2 cellular contexts compared by ENCODE assay signal in the genomic region with DNA sequence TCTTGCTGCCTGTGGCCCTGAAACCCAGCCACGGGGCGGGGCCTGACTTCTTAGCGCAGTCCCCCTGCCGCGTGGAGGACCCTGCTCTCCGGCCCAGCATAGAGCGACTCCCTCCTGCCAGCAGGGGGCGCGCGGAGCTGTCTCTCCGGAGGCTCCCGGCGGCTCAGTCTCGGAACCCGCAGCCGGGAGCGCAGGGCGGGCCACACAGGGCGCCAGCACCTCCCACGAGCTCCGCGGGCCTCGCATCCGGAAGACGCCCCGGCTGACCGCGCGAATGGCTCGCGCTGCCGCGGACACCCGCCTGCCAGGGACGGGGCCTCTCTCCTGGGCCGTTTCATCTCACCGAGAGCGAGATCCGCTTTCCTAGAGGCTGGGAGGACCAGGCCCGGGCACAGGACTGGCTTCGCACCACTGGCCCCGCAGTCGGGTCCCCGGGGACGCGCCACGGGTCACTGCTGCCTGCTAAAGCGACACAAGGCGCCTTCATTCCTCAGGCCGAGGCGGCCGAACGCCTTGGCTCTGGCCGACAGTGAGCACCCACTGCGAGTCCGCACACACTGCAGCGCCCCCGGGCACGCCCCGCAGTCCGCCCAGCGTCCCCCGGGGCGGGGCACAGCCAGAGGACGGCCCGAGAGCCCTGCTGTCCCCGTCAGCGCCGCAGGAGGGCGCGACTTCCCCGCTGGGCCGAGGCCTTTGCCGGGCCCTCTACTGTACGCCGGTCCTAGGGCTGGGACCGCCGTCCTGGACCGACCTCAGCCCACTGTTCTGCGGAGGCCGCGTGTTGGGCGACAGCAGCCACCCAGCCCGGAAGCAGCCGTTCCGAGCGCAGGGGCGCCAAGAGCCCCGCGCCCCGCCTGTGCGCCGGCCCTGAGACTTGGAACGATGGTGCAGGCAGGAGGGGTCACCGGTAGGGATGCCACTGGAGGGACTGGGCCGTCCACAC.
TF ChIP-seq lines count a peak whose summit lies in the region.

No MANE protein-coding gene starts in this region.

TF ChIP-seq in HCT116, 20 proteins besides CTCF, POLR2A, EP300 and RAD21:
- TF ChIP-seq, protein P1, sequence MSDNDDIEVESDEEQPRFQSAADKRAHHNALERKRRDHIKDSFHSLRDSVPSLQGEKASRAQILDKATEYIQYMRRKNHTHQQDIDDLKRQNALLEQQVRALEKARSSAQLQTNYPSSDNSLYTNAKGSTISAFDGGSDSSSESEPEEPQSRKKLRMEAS (IDR thresholded peaks at IDR 0.05) = peak; percentile 77
- TF ChIP-seq EGR1 (IDR thresholded peaks at IDR 0.05; ENCODE audit: low read depth) (peak; percentile 22; the same call in 1 of the 2 replicates), TCF7L2 (IDR thresholded peaks at IDR 0.05; ENCODE audit: borderline replicate concordance, extremely low read depth, insufficient read depth, insufficient read length) (peak; percentile 55), CEBPB (IDR thresholded peaks at IDR 0.05; ENCODE audit: low read depth) (no peak), EZH2 (IDR thresholded peaks at IDR 0.05) (no peak), ATF3 (IDR thresholded peaks at IDR 0.05) (no peak), JUND (IDR thresholded peaks at IDR 0.05) (no peak), SIN3A (IDR thresholded peaks at IDR 0.05; ENCODE audit: low read depth) (no peak), ZFX (IDR thresholded peaks at IDR 0.05) (peak; percentile 82), YY1 (IDR thresholded peaks at IDR 0.05; ENCODE audit: extremely low read depth, insufficient replicate concordance, low read depth, low read length) (no peak)
- TF ChIP-seq, protein P2, sequence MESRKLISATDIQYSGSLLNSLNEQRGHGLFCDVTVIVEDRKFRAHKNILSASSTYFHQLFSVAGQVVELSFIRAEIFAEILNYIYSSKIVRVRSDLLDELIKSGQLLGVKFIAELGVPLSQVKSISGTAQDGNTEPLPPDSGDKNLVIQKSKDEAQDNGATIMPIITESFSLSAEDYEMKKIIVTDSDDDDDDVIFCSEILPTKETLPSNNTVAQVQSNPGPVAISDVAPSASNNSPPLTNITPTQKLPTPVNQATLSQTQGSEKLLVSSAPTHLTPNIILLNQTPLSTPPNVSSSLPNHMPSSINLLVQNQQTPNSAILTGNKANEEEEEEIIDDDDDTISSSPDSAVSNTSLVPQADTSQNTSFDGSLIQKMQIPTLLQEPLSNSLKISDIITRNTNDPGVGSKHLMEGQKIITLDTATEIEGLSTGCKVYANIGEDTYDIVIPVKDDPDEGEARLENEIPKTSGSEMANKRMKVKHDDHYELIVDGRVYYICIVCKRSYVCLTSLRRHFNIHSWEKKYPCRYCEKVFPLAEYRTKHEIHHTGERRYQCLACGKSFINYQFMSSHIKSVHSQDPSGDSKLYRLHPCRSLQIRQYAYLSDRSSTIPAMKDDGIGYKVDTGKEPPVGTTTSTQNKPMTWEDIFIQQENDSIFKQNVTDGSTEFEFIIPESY (IDR thresholded peaks at IDR 0.05; ENCODE audit: extremely low read depth, insufficient replicate concordance, low read length) = no peak

TF ChIP-seq in SK-N-SH treated with all-trans-retinoic acid at 6 μM for 48 hours, 23 proteins besides CTCF, POLR2A, EP300 and RAD21:
- no peak for TF ChIP-seq CREB5 (CRISPR knock-in tag; IDR thresholded peaks at IDR 0.05; ENCODE audit: low read depth)
- TF ChIP-seq, protein P3, sequence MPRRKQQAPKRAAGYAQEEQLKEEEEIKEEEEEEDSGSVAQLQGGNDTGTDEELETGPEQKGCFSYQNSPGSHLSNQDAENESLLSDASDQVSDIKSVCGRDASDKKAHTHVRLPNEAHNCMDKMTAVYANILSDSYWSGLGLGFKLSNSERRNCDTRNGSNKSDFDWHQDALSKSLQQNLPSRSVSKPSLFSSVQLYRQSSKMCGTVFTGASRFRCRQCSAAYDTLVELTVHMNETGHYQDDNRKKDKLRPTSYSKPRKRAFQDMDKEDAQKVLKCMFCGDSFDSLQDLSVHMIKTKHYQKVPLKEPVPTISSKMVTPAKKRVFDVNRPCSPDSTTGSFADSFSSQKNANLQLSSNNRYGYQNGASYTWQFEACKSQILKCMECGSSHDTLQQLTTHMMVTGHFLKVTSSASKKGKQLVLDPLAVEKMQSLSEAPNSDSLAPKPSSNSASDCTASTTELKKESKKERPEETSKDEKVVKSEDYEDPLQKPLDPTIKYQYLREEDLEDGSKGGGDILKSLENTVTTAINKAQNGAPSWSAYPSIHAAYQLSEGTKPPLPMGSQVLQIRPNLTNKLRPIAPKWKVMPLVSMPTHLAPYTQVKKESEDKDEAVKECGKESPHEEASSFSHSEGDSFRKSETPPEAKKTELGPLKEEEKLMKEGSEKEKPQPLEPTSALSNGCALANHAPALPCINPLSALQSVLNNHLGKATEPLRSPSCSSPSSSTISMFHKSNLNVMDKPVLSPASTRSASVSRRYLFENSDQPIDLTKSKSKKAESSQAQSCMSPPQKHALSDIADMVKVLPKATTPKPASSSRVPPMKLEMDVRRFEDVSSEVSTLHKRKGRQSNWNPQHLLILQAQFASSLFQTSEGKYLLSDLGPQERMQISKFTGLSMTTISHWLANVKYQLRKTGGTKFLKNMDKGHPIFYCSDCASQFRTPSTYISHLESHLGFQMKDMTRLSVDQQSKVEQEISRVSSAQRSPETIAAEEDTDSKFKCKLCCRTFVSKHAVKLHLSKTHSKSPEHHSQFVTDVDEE (CRISPR knock-in tag; IDR thresholded peaks at IDR 0.05) = 0 out of 2 replicates have a peak, but pooled peaks have one; percentile 10
